In the genomic region with DNA sequence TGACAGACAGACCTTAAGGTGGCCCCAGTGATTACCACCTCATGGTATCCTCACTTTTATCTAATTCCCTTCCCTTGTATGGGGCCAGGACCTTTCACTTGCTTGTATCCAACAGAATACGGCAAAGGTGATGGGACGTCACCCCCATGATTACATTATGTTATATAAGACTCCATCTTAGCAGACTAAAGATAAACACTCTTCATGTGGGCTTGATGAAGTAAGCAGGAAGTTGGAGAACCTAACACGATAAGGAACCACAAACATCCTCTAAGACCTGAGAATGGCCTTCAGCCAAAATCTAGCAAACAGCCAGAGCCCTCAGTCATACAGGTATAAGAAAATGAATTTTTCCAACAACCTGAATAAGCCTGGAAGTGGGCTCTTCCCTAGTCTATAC, we compare ENCODE assay signal across 19 cellular contexts. TPM values are rescaled to one million over a fixed set of nuclear protein-coding genes. Genes with fewer than 3 reads are reported as not detected.
DNase-seq lines count a peak whose midpoint lies in the region; ATAC-seq and TF ChIP-seq lines count a peak whose summit lies in the region.
"Had no signal": no experiment of that assay in that cellular context is flagged by ENCODE, and none has a peak within 500 bp of the region (broad histone marks: within the 10 kb centered on the region; RNA-seq: fewer than 3 reads in every experiment).

No MANE protein-coding gene starts in this region.

- no peaks in the 10 kb centered on the region for H3K36me3 ChIP-seq in BLaER1
- H3K36me3 ChIP-seq in CD8-positive, alpha-beta memory T cell (ENCODE audit: insufficient read depth, low read length): no peaks in the 10 kb centered on the region
- no peaks in the 10 kb centered on the region for H3K36me3 ChIP-seq in Caco-2 (ENCODE audit: control insufficient read depth, insufficient read depth, low read length)
- H3K36me3 ChIP-seq: HAP-1 had no signal

- no peaks in the 10 kb centered on the region for H4K20me1 ChIP-seq in BLaER1

- CTCF ChIA-PET in CD8-positive, alpha-beta memory T cell (lab: Charles Lee): interaction anchor here (1.0 to 1.4 kb wide), 4 partner anchors 13 to 126 kb away, joined by 3 to 6 read pairs (median 4); no protein-coding TSS in a partner anchor
- CTCF ChIA-PET in Caco-2 (lab: Charles Lee): no interaction called here

- H3K27me3 ChIP-seq in BLaER1: no peaks in the 10 kb centered on the region
- H3K27me3 ChIP-seq in CD8-positive, alpha-beta memory T cell (ENCODE audit: insufficient read depth, low read length, poor library complexity, severe bottlenecking): no peaks in the 10 kb centered on the region
- no peaks in the 10 kb centered on the region; the same call in 1 of the 2 replicates for H3K27me3 ChIP-seq in Caco-2 (replicated peaks; ENCODE audit: control insufficient read depth, insufficient read depth, low read length)
- H3K27me3 ChIP-seq: hepatocyte had no signal

- H3K27ac ChIP-seq in BLaER1: no peak overlapping the region
- H3K27ac ChIP-seq in CD8-positive, alpha-beta memory T cell (ENCODE audit: low read depth, low read length): peak overlapping the region; percentile 14
- H3K27ac ChIP-seq: hepatocyte had no signal

- H3K9ac ChIP-seq in BLaER1: no peak overlapping the region

- peak overlapping the region; percentile 76 to 94 (median 91) for H3K27ac Mint-ChIP-seq in CD8-positive, alpha-beta memory T cell
- peak overlapping the region; percentile 67 for H3K27ac Mint-ChIP-seq in T-helper 1 cell treated with Interleukin-12 subunit alpha and Interleukin-12 subunit beta and Interleukin-4 antibody, amounts not matched to agents 30 μg/mL and 1 μg/mL, for 36 hours
- no peak overlapping the region for H3K27ac Mint-ChIP-seq in Caco-2 (ENCODE audit: unreplicated experiment)
- H3K27ac Mint-ChIP-seq: IgD-negative memory B cell had no signal

- peak in 4 of 5 donors; percentile 1 to 73 (median 62) for DNase-seq in CD8-positive, alpha-beta memory T cell
- DNase-seq in effector CD4-positive, alpha-beta T cell: peak; percentile 7
- no peak for DNase-seq in stimulated activated CD4-positive, alpha-beta T cell treated with anti-CD3 and anti-CD28 coated beads, Interleukin-15, amount 100 ng/mL, for 24 hours
- no peak for DNase-seq in Caco-2
- DNase-seq: kidney glomerular epithelial cell, midbrain, NCI-H1417, NCI-H2227 treated with DMSO at 0.1 percent for 48 hours, nucleus accumbens, SHP77 treated with DMSO at 0.1 percent for 48 hours had no signal

- peak overlapping the region; percentile 13 to 63 (median 59) for H3K4me3 Mint-ChIP-seq in CD8-positive, alpha-beta memory T cell
- H3K4me3 Mint-ChIP-seq in T-helper 1 cell treated with Interleukin-12 subunit alpha and Interleukin-12 subunit beta and Interleukin-4 antibody, amounts not matched to agents 30 μg/mL and 1 μg/mL, for 36 hours: peak overlapping the region; percentile 35
- H3K4me3 Mint-ChIP-seq in Caco-2 (ENCODE audit: unreplicated experiment): no peak overlapping the region
- H3K4me3 Mint-ChIP-seq: IgD-negative memory B cell had no signal

- POLR2A ChIA-PET in CD8-positive, alpha-beta memory T cell (lab: Charles Lee): no interaction called here
- POLR2A ChIA-PET in Caco-2 (lab: Charles Lee): no interaction called here

- no TSS peak for BruUV-seq in Caco-2 (replicated peaks; lab: Mats Ljungman, UMichigan)

- H3K4me1 ChIP-seq in BLaER1 (peaks cover 7% of the 10 kb centered on the region; the same call in 1 of the 2 replicates), Caco-2 (no peaks in the 10 kb centered on the region)
- H3K4me1 ChIP-seq in CD8-positive, alpha-beta memory T cell (ENCODE audit: insufficient read depth, low read length): peaks cover 16% of the 10 kb centered on the region
- H3K4me1 ChIP-seq: HAP-1 had no signal

- ATAC-seq in GM21717 (IDR thresholded peaks at IDR 0.05; ENCODE audit: unreplicated experiment) (no peak), HG03354 (IDR thresholded peaks at IDR 0.05; ENCODE audit: poor library complexity, severe bottlenecking, unreplicated experiment) (no peak)

- H3K27me3 Mint-ChIP-seq in CD8-positive, alpha-beta memory T cell: peaks cover 4 to 10% of the 10 kb centered on the region in 2 donors
- H3K27me3 Mint-ChIP-seq in T-helper 1 cell treated with Interleukin-12 subunit alpha and Interleukin-12 subunit beta and Interleukin-4 antibody, amounts not matched to agents 30 μg/mL and 1 μg/mL, for 36 hours (ENCODE audit: low read depth): no peaks in the 10 kb centered on the region
- H3K27me3 Mint-ChIP-seq in Caco-2 (ENCODE audit: insufficient read depth, unreplicated experiment): peaks cover 12% of the 10 kb centered on the region

- intact Hi-C loops in Caco-2 (cut with micrococcal nuclease; ENCODE audit: unreplicated experiment): no loop called here

- no peak for TF ChIP-seq CTCF in Caco-2 (IDR thresholded peaks at IDR 0.05; ENCODE audit: insufficient read depth in 1 of 2, low read depth in 1 of 2, low read length in 1 of 2, severe bottlenecking in 1 of 2, unreplicated experiment in 1 of 2)

- peaks cover 0 to 14% (median 7%) of the 10 kb centered on the region in 3 donors for H3K36me3 Mint-ChIP-seq in CD8-positive, alpha-beta memory T cell
- peaks cover 12% of the 10 kb centered on the region for H3K36me3 Mint-ChIP-seq in T-helper 1 cell treated with Interleukin-12 subunit alpha and Interleukin-12 subunit beta and Interleukin-4 antibody, amounts not matched to agents 30 μg/mL and 1 μg/mL, for 36 hours (ENCODE audit: low read depth)
- H3K36me3 Mint-ChIP-seq in Caco-2 (ENCODE audit: insufficient read depth, unreplicated experiment): no peaks in the 10 kb centered on the region
- H3K36me3 Mint-ChIP-seq: IgD-negative memory B cell had no signal

- H3K4me3 ChIP-seq in BLaER1 (no peak overlapping the region), Caco-2 (ENCODE audit: low read depth, low read length) (no peak overlapping the region)
- no peak overlapping the region for H3K4me3 ChIP-seq in CD8-positive, alpha-beta memory T cell (ENCODE audit: low read length)
- H3K4me3 ChIP-seq: HAP-1, hepatocyte had no signal

- H3K9me3 ChIP-seq in BLaER1 (no peaks in the 10 kb centered on the region), Caco-2 (no peaks in the 10 kb centered on the region)
- H3K9me3 ChIP-seq in CD8-positive, alpha-beta memory T cell (ENCODE audit: low read length): no peaks in the 10 kb centered on the region
- H3K9me3 ChIP-seq: HAP-1 had no signal

- peaks cover 24 to 36% (median 33%) of the 10 kb centered on the region in 3 donors for H3K4me1 Mint-ChIP-seq in CD8-positive, alpha-beta memory T cell
- H3K4me1 Mint-ChIP-seq in T-helper 1 cell treated with Interleukin-12 subunit alpha and Interleukin-12 subunit beta and Interleukin-4 antibody, amounts not matched to agents 30 μg/mL and 1 μg/mL, for 36 hours (ENCODE audit: low read depth): peaks cover 24% of the 10 kb centered on the region
- no peaks in the 10 kb centered on the region for H3K4me1 Mint-ChIP-seq in Caco-2 (ENCODE audit: low read depth, unreplicated experiment)
- H3K4me1 Mint-ChIP-seq: IgD-negative memory B cell had no signal

- peaks cover 0 to 3% (median 0%) of the 10 kb centered on the region in 5 donors for H3K9me3 Mint-ChIP-seq in CD8-positive, alpha-beta memory T cell
- peaks cover 18% of the 10 kb centered on the region for H3K9me3 Mint-ChIP-seq in T-helper 1 cell treated with Interleukin-12 subunit alpha and Interleukin-12 subunit beta and Interleukin-4 antibody, amounts not matched to agents 30 μg/mL and 1 μg/mL, for 36 hours
- H3K9me3 Mint-ChIP-seq in Caco-2 (ENCODE audit: unreplicated experiment): no peaks in the 10 kb centered on the region
- H3K9me3 Mint-ChIP-seq: IgD-negative memory B cell had no signal

- peak overlapping the region; percentile 2; the same call in 1 of the 2 replicates for H3K4me2 ChIP-seq in BLaER1
- H3K4me2 ChIP-seq: hepatocyte had no signal

RNA-seq across cellular contexts. Expression of a gene that starts 8.0 kb away (rescaled TPM):
- not detected for total RNA-seq in CD8-positive, alpha-beta memory T cell
- polyA plus RNA-seq in CD8-positive, alpha-beta memory T cell: not detected
- not detected in 2 replicates for total RNA-seq in Caco-2 (2022)
- total RNA-seq: urinary bladder had no signal
- polyA plus RNA-seq: BJ, IgD-negative memory B cell, urinary bladder had no signal

RNA-seq across cellular contexts. Expression of a gene that starts 34.2 kb away (rescaled TPM):
- total RNA-seq in CD8-positive, alpha-beta memory T cell: not detected
- polyA plus RNA-seq in CD8-positive, alpha-beta memory T cell: not detected
- total RNA-seq in Caco-2 (2022): not detected in 2 replicates
- total RNA-seq: urinary bladder had no signal
- polyA plus RNA-seq: BJ, IgD-negative memory B cell, urinary bladder had no signal

Comparison
In these comparisons a context has a peak if more than half of its experiments do, and no peak if none do; other contexts are left out.
1. DNase-seq: peak in CD8-positive, alpha-beta memory T cell (4 of 5) and effector CD4-positive, alpha-beta T cell (single experiment); none in stimulated activated CD4-positive, alpha-beta T cell treated with anti-CD3 and anti-CD28 coated beads, Interleukin-15, amount 100 ng/mL, for 24 hours (single experiment) and Caco-2 (0 of 2).